15 cellular contexts compared by ENCODE assay signal in the genomic region with DNA sequence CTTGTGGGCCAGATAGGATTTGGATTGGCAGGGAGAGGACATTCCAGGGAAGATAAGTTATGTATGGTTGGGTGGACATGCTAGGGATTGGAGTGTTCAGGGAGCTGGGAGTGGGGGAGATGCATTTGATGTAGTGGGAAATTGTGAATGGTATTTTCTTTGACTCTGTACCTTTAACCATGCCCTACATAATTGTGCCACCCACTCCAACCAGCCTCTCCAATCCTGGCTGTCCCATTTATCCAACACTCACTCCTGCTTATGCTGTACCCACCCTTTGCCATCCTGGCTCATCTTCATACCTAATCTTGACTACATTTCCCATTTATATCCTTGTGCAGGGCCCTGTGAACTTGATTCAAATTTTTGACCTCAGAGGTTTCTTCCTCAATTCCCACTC.
DNase-seq lines count a peak whose midpoint lies in the region; TF ChIP-seq lines count a peak whose summit lies in the region.
"Had no signal": no experiment of that assay in that cellular context is flagged by ENCODE, and none has a peak within 500 bp of the region (broad histone marks: within the 10 kb centered on the region; RNA-seq: fewer than 3 reads in every experiment).

No MANE protein-coding gene starts in this region.

- peaks cover 17% of the 10 kb centered on the region for H3K36me3 Mint-ChIP-seq in endothelial cell (ENCODE audit: low read depth, unreplicated experiment)
- H3K36me3 Mint-ChIP-seq in nephron progenitor cell (ENCODE audit: low read depth): peaks cover 11% of the 10 kb centered on the region

- H3K27me3 Mint-ChIP-seq in endothelial cell (ENCODE audit: unreplicated experiment): peaks cover 5% of the 10 kb centered on the region
- peaks cover 12% of the 10 kb centered on the region for H3K27me3 Mint-ChIP-seq in nephron progenitor cell (ENCODE audit: low read depth, poor library complexity)
- H3K27me3 Mint-ChIP-seq: CD4-positive, alpha-beta memory T cell had no signal

- no peak for TF ChIP-seq CTCF in endothelial cell (IDR thresholded peaks at IDR 0.05; ENCODE audit: unreplicated experiment)
- no peak for TF ChIP-seq CTCF in nephron progenitor cell (IDR thresholded peaks at IDR 0.05)

- H3K4me1 Mint-ChIP-seq in endothelial cell (ENCODE audit: unreplicated experiment): peaks cover 4% of the 10 kb centered on the region
- H3K4me1 Mint-ChIP-seq in nephron progenitor cell: peaks cover 43% of the 10 kb centered on the region
- H3K4me1 Mint-ChIP-seq: CD4-positive, alpha-beta memory T cell had no signal

- H3K9me3 Mint-ChIP-seq in endothelial cell (ENCODE audit: unreplicated experiment) (peaks cover 3% of the 10 kb centered on the region), nephron progenitor cell (no peaks in the 10 kb centered on the region)
- H3K9me3 Mint-ChIP-seq: CD4-positive, alpha-beta memory T cell; HFFc6 had no signal

- H3K4me3 Mint-ChIP-seq in endothelial cell (ENCODE audit: unreplicated experiment) (peak overlapping the region; percentile 9), nephron progenitor cell (no peak overlapping the region)
- H3K4me3 Mint-ChIP-seq: CD4-positive, alpha-beta memory T cell; HFFc6 had no signal

- H3K27me3 ChIP-seq in adipocyte (replicated peaks; ENCODE audit: control insufficient read depth, insufficient read depth, low read length): no peaks in the 10 kb centered on the region

- no peaks in the 10 kb centered on the region for H3K9me3 ChIP-seq in adipocyte (ENCODE audit: control insufficient read depth, low read length)

- no peak overlapping the region for H3K4me3 ChIP-seq in adipocyte (ENCODE audit: low read length)
- H3K4me3 ChIP-seq: HAP-1 had no signal

- peaks cover 81% of the 10 kb centered on the region for H3K4me1 ChIP-seq in adipocyte (ENCODE audit: control insufficient read depth, insufficient read depth, low read length)
- H3K4me1 ChIP-seq: HAP-1 had no signal

- no peaks in the 10 kb centered on the region for H3K36me3 ChIP-seq in adipocyte (ENCODE audit: control insufficient read depth, insufficient read depth, low read length, severe bottlenecking)
- H3K36me3 ChIP-seq: HAP-1 had no signal

- peak overlapping the region; percentile 12 for H3K9ac ChIP-seq in adipocyte (ENCODE audit: low read length)

- H3K27ac Mint-ChIP-seq in endothelial cell (ENCODE audit: unreplicated experiment): no peak overlapping the region
- peak overlapping the region; percentile 86 for H3K27ac Mint-ChIP-seq in nephron progenitor cell
- H3K27ac Mint-ChIP-seq: HFFc6 had no signal

- DNase-seq in adipocyte (ENCODE audit: low read depth) (no peak), endothelial cell (ENCODE audit: low spot score) (no peak), nephron progenitor cell (no peak), retina (no peak), NCI-H1694 (lab: John Stamatoyannopoulos, UW) (no peak), GM19238 (ENCODE audit: insufficient read length, low spot score) (no peak)
- DNase-seq in effector CD8-positive, alpha-beta T cell (lab: John Stamatoyannopoulos, UW): no peak
- DNase-seq: C1 segment of cervical spinal cord; CD4-positive, alpha-beta memory T cell; COR-L47; DMS153; DND-41; GOT3; HFFc6 had no signal
